ENCODE assay signal across 19 cellular contexts in the genomic region with DNA sequence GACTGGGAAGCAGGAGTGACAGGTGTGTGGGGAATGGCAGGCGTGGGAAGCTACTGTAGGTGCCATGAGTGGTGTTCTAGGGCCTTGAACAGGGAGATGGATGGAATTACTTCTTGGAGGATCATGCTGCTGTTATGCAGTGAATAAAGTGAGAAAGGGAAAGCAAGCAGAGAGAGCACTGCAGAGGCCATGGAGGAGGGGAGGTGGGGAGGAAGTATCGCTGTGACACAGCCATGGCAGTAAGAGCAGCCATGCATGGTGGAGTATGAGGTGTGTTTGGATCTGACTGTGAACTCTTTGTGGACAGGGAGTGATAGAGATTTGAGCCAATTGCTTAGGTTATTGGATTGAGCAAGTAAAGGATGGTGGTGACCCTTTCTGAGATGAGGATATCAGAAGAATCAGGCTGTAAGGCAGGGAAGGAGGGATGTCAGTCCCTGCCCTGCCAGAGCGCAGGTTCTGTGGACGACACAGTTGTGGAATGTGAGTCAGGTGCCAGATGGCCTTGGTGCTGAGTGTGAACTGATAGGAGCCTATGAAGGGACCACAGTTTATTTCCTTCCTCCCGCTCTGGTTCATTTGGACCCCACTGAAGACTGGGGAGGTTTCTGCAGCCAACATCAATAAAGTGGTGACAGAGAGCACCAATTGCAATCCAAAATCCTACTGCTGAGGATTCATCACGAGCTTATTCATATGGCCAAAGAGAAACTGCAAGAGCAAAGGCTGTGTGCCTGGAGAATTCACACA.
"Had no signal": no experiment of that assay in that cellular context is flagged by ENCODE, and none has a peak within 500 bp of the region (broad histone marks: within the 10 kb centered on the region; RNA-seq: fewer than 3 reads in every experiment).

No MANE protein-coding gene starts in this region.

- H3K27ac Mint-ChIP-seq: activated CD4-positive, alpha-beta T cell treated with anti-CD3 and anti-CD28 coated beads for 36 hours; activated naive CD4-positive, alpha-beta T cell treated with anti-CD3 and anti-CD28 coated beads, Interleukin-2, amount 10 ng/mL, durations not matched to agents 7 days and 5 days; activated T-helper 17 cell treated with anti-CD3 and anti-CD28 coated beads, Interleukin-2, amount 50 U/mL, for 72 hours; endodermal cell; stimulated activated naive CD8-positive, alpha-beta T cell treated with anti-CD3 and anti-CD28 coated beads, Interleukin-15, Interleukin-2, amounts not matched to agents 100 ng/mL and 50 ng/mL, for 24 hours; T-cell had no signal

- H3K36me3 ChIP-seq: brain microvascular endothelial cell, uterus had no signal

- DNase-seq: activated CD4-positive, alpha-beta T cell treated with anti-CD3 and anti-CD28 coated beads for 36 hours; activated naive CD4-positive, alpha-beta T cell treated with anti-CD3 and anti-CD28 coated beads, Interleukin-2, amount 10 ng/mL, durations not matched to agents 7 days and 5 days; activated T-cell treated with anti-CD3 and anti-CD28 coated beads for 4 hours; brain microvascular endothelial cell; cerebellar nuclear complex; dermis blood vessel endothelial cell; endodermal cell; erythroblast; mammary epithelial cell; mucosa of descending colon; naive thymus-derived CD8-positive, alpha-beta T cell; occipital lobe; stimulated activated CD4-positive, alpha-beta T cell treated with anti-CD3 and anti-CD28 coated beads, Interleukin-15, amount 100 ng/mL, for 24 hours; stimulated activated CD4-positive, alpha-beta T cell treated with anti-CD3 and anti-CD28 coated beads, Interleukin-4, amount 100 ng/mL, for 24 hours; T-cell; uterus had no signal

- H3K27ac ChIP-seq: brain microvascular endothelial cell, uterus, VCaP had no signal

- ATAC-seq: activated CD4-positive, alpha-beta T cell treated with anti-CD3 and anti-CD28 coated beads for 36 hours; activated T-helper 17 cell treated with anti-CD3 and anti-CD28 coated beads, Interleukin-2, amount 50 U/mL, for 72 hours; mucosa of descending colon; naive thymus-derived CD8-positive, alpha-beta T cell; T-cell had no signal

- H3K27me3 ChIP-seq: brain microvascular endothelial cell, uterus had no signal

- H3K9me3 Mint-ChIP-seq: activated naive CD4-positive, alpha-beta T cell treated with anti-CD3 and anti-CD28 coated beads, Interleukin-2, amount 10 ng/mL, durations not matched to agents 7 days and 5 days; activated T-helper 17 cell treated with anti-CD3 and anti-CD28 coated beads, Interleukin-2, amount 50 U/mL, for 72 hours; endodermal cell; stimulated activated naive CD8-positive, alpha-beta T cell treated with anti-CD3 and anti-CD28 coated beads, Interleukin-15, Interleukin-2, amounts not matched to agents 100 ng/mL and 50 ng/mL, for 24 hours; T-cell had no signal

- H3K4me3 ChIP-seq: mucosa of descending colon, uterus had no signal

- H3K4me3 Mint-ChIP-seq: activated CD4-positive, alpha-beta T cell treated with anti-CD3 and anti-CD28 coated beads for 36 hours; activated naive CD4-positive, alpha-beta T cell treated with anti-CD3 and anti-CD28 coated beads, Interleukin-2, amount 10 ng/mL, durations not matched to agents 7 days and 5 days; activated T-helper 17 cell treated with anti-CD3 and anti-CD28 coated beads, Interleukin-2, amount 50 U/mL, for 72 hours; endodermal cell; naive thymus-derived CD8-positive, alpha-beta T cell; stimulated activated naive CD8-positive, alpha-beta T cell treated with anti-CD3 and anti-CD28 coated beads, Interleukin-15, Interleukin-2, amounts not matched to agents 100 ng/mL and 50 ng/mL, for 24 hours; T-cell had no signal

- H3K9me3 ChIP-seq: mucosa of descending colon, uterus had no signal

- H3K36me3 Mint-ChIP-seq: activated naive CD4-positive, alpha-beta T cell treated with anti-CD3 and anti-CD28 coated beads, Interleukin-2, amount 10 ng/mL, durations not matched to agents 7 days and 5 days; naive thymus-derived CD8-positive, alpha-beta T cell; T-cell had no signal

- H3K4me1 Mint-ChIP-seq: activated CD4-positive, alpha-beta T cell treated with anti-CD3 and anti-CD28 coated beads for 36 hours; activated naive CD4-positive, alpha-beta T cell treated with anti-CD3 and anti-CD28 coated beads, Interleukin-2, amount 10 ng/mL, durations not matched to agents 7 days and 5 days; activated T-helper 17 cell treated with anti-CD3 and anti-CD28 coated beads, Interleukin-2, amount 50 U/mL, for 72 hours; naive thymus-derived CD8-positive, alpha-beta T cell; T-cell had no signal
